In genomic region chr17:82196273-82196672, GRCh38 we compare ENCODE assay signal across 21 cellular contexts.
"Had no signal": no experiment of that assay in that cellular context is flagged by ENCODE, and none has a peak within 500 bp of the region (broad histone marks: within the 10 kb centered on the region; RNA-seq: fewer than 3 reads in every experiment).

No MANE protein-coding gene starts in this region.

- H3K27ac ChIP-seq: psoas muscle, right lobe of liver, SK-N-MC, thyroid gland had no signal

- H3K4me3 Mint-ChIP-seq: activated CD4-positive, alpha-beta T cell treated with anti-CD3 and anti-CD28 coated beads, Interleukin-2, amount 10 ng/mL, durations not matched to agents 7 days and 5 days; activated CD8-positive, alpha-beta T cell treated with anti-CD3 and anti-CD28 coated beads, Interleukin-2, amount 10 ng/mL, durations not matched to agents 7 days and 5 days; activated T-cell treated with anti-CD3 and anti-CD28 coated beads, Interleukin-2, amount 50 U/mL, for 24 hours; naive thymus-derived CD4-positive, alpha-beta T cell had no signal

- H3K27ac Mint-ChIP-seq: activated CD4-positive, alpha-beta T cell treated with anti-CD3 and anti-CD28 coated beads, Interleukin-2, amount 10 ng/mL, durations not matched to agents 7 days and 5 days; activated CD8-positive, alpha-beta T cell treated with anti-CD3 and anti-CD28 coated beads, Interleukin-2, amount 10 ng/mL, durations not matched to agents 7 days and 5 days; activated T-cell treated with anti-CD3 and anti-CD28 coated beads, Interleukin-2, amount 50 U/mL, for 24 hours; activated T-helper 2 cell treated with anti-CD3 and anti-CD28 coated beads, Interferon-gamma antibody, Interleukin-2, Interleukin-4, amounts not matched to agents 10 μg/mL and 5 μg/mL and 100 μg/mL, durations not matched to agents 14 hours and 24 hours and 36 hours had no signal

- H3K36me3 ChIP-seq: right lobe of liver had no signal

- H3K9me3 ChIP-seq: mucosa of descending colon, psoas muscle, right lobe of liver, thyroid gland had no signal

- H3K27me3 Mint-ChIP-seq: activated CD4-positive, alpha-beta T cell treated with anti-CD3 and anti-CD28 coated beads, Interleukin-2, amount 10 ng/mL, durations not matched to agents 7 days and 5 days; activated T-cell treated with anti-CD3 and anti-CD28 coated beads, Interleukin-2, amount 50 U/mL, for 24 hours; naive thymus-derived CD4-positive, alpha-beta T cell had no signal

- H3K4me3 ChIP-seq: mucosa of descending colon, psoas muscle, right lobe of liver, SK-N-MC, smooth muscle cell, thyroid gland had no signal

- H3K27me3 ChIP-seq: right lobe of liver, thyroid gland had no signal

- DNase-seq: activated CD4-positive, alpha-beta T cell treated with anti-CD3 and anti-CD28 coated beads, Interleukin-2, amount 10 ng/mL, durations not matched to agents 7 days and 5 days; activated CD8-positive, alpha-beta T cell treated with anti-CD3 and anti-CD28 coated beads, Interleukin-2, amount 10 ng/mL, durations not matched to agents 7 days and 5 days; activated naive CD4-positive, alpha-beta T cell treated with Interleukin-2 at 50 U/mL for 16 hours; activated T-cell treated with anti-CD3 and anti-CD28 coated beads, Interleukin-2, amount 50 U/mL, for 24 hours; dermis blood vessel endothelial cell; effector memory CD4-positive, alpha-beta T cell; foreskin melanocyte; kidney; mesenchymal stem cell; mucosa of descending colon; psoas muscle; right lobe of liver; stimulated activated CD4-positive, alpha-beta T cell treated with anti-CD3 and anti-CD28 coated beads, Interleukin-4, amount 100 ng/mL, for 1 hour; T-helper 1 cell; T1000; thyroid gland had no signal

- H3K4me1 ChIP-seq: psoas muscle, right lobe of liver, thyroid gland had no signal

- ATAC-seq: activated CD4-positive, CD25-positive, alpha-beta regulatory T cell treated with anti-CD3 and anti-CD28 coated beads, Interleukin-2, amount 50 U/mL, for 24 hours; activated CD8-positive, alpha-beta T cell treated with anti-CD3 and anti-CD28 coated beads, Interleukin-2, amount 10 ng/mL, durations not matched to agents 7 days and 5 days; mucosa of descending colon; naive thymus-derived CD4-positive, alpha-beta T cell; right lobe of liver had no signal
